ENCODE assay signal across 9 cellular contexts in the genomic region with DNA sequence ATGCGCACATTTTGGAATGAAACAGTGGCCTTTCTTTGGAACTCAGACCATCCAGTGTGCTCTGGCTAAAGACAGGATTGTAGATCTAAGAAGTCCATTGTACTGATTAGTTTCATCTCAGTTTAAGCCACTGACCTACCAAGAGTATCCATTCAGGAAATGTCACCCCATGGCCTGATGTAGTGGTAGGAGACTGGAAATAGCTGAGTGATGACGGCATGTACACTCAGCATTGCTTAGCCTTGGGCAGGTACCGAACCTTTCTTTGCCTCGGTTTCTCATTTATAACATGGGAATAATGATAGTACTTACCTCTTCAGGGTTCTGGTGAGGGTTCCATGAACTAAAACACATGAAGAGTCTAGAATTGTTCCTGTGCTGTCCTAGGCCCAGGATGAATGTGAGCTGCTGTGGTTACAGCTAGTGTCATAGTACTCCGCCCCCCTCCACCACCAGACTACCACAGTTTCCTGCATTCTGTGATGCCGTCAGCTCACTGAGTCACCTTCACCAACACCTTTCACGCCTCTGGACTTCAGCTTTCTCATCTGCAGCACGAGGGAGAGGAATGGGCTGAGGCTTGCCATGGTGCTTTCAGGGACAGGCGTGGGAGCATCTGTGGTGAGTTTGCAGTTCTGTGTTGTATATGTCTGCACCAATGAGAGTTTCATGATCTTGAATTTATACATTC.
DNase-seq lines count a peak whose midpoint lies in the region; ATAC-seq, FAIRE-seq and TF ChIP-seq lines count a peak whose summit lies in the region.
"Had no signal": no experiment of that assay in that cellular context is flagged by ENCODE, and none has a peak within 500 bp of the region (broad histone marks: within the 10 kb centered on the region; RNA-seq: fewer than 3 reads in every experiment).

No MANE protein-coding gene starts in this region.

- no peaks in the 10 kb centered on the region for H3K9me3 Mint-ChIP-seq in effector memory CD8-positive, alpha-beta T cell

- no peaks in the 10 kb centered on the region for H3K27me3 Mint-ChIP-seq in effector memory CD8-positive, alpha-beta T cell

- FAIRE-seq in GM12891 (lab: Jason Lieb, UNC) = peak; percentile 69
- FAIRE-seq: endothelial cell of umbilical vein had no signal

- H3K36me3 Mint-ChIP-seq in effector memory CD8-positive, alpha-beta T cell (ENCODE audit: insufficient read depth) = peaks cover 19% of the 10 kb centered on the region

- peak; percentile 95 for ATAC-seq in HG02763 (IDR thresholded peaks at IDR 0.05; ENCODE audit: unreplicated experiment)
- ATAC-seq in activated CD4-positive, CD25-positive, alpha-beta regulatory T cell treated with anti-CD3 and anti-CD28 coated beads, Interleukin-2, amount 50 U/mL, for 24 hours = peak; percentile 87 to 90
- peak; percentile 94 for ATAC-seq in effector memory CD8-positive, alpha-beta T cell (replicated peaks)

- H3K4me3 Mint-ChIP-seq in effector memory CD8-positive, alpha-beta T cell = peak overlapping the region; percentile 59 to 65

- TF ChIP-seq POLR2A in GM12891 (IDR thresholded peaks at IDR 0.05; ENCODE audit: low read depth, low read length) = no peak

- peak overlapping the region; percentile 89 to 95 for H3K27ac Mint-ChIP-seq in effector memory CD8-positive, alpha-beta T cell

- DNase-seq in GM12891 (ENCODE audit: insufficient read length, low spot score) (peak; percentile 35), NCI-H1436 (lab: John Stamatoyannopoulos, UW) (no peak), DMS 273 (lab: John Stamatoyannopoulos, UW; ENCODE audit: unreplicated experiment) (no peak), NCI-H2196 (lab: John Stamatoyannopoulos, UW; ENCODE audit: unreplicated experiment) (no peak)
- peak; percentile 83 to 88 (median 87) for DNase-seq in effector memory CD8-positive, alpha-beta T cell
- peak; percentile 75 for DNase-seq in stimulated activated CD8-positive, alpha-beta memory T cell treated with anti-CD3 and anti-CD28 coated beads, Interleukin-4, amount 100 ng/mL, for 24 hours (ENCODE audit: low read depth)

- H3K4me1 Mint-ChIP-seq in effector memory CD8-positive, alpha-beta T cell (ENCODE audit: low read depth in 2 of 2) = peaks cover 31 to 33% of the 10 kb centered on the region in 2 donors

TF ChIP-seq in GM12891, 5 proteins besides CTCF, POLR2A, EP300 and RAD21:
- TF ChIP-seq POU2F2 (IDR thresholded peaks at IDR 0.05; ENCODE audit: low read depth, low read length) (no peak), SPI1 (IDR thresholded peaks at IDR 0.05; ENCODE audit: low read depth, low read length) (no peak), PAX5 (IDR thresholded peaks at IDR 0.05; ENCODE audit: insufficient read depth, low read length, severe bottlenecking) (no peak), TAF1 (IDR thresholded peaks at IDR 0.05; ENCODE audit: low read depth, low read length) (no peak), POLR2AphosphoS5 (IDR thresholded peaks at IDR 0.05; ENCODE audit: low read depth, low read length) (no peak)

Comparison
In these comparisons a context has a peak if more than half of its experiments do, and no peak if none do; other contexts are left out.
1. DNase-seq: peak in GM12891 (single experiment), effector memory CD8-positive, alpha-beta T cell (3 of 3) and stimulated activated CD8-positive, alpha-beta memory T cell treated with anti-CD3 and anti-CD28 coated beads, Interleukin-4, amount 100 ng/mL, for 24 hours (single experiment); none in NCI-H1436 (single experiment), DMS 273 (single experiment) and NCI-H2196 (single experiment).
2. Peak in every context shown above with its lines, with median percentiles within 50 percentile points of each other: ATAC-seq.